In genomic region chr7:43114451-43114765, GRCh38 we compare ENCODE assay signal across 22 cellular contexts. TPM values are rescaled to one million over a fixed set of nuclear protein-coding genes. Genes with fewer than 3 reads are reported as not detected.
DNase-seq lines count a peak whose midpoint lies in the region; ATAC-seq and TF ChIP-seq lines count a peak whose summit lies in the region.
"Had no signal": no experiment of that assay in that cellular context is flagged by ENCODE, and none has a peak within 500 bp of the region (broad histone marks: within the 10 kb centered on the region; RNA-seq: fewer than 3 reads in every experiment).

No MANE protein-coding gene starts in this region.

- no peak overlapping the region for H2BK5ac ChIP-seq in mesendoderm (ENCODE audit: low read length)

- peaks cover 0 to 7% (median 0%) of the 10 kb centered on the region in 11 experiments; a peak in 1 of 22 replicates for H4K20me1 ChIP-seq in BLaER1 treated with 17β-estradiol and CSF1 and Interleukin-3, amounts not matched to agents 10 nM and 100 nM

- no peak for TF ChIP-seq CTCF in dorsolateral prefrontal cortex (IDR thresholded peaks at IDR 0.05 in 54 of 56, conservative IDR thresholded peaks at IDR 0.05 in 2 of 56; ENCODE audit: low read depth in 1 of 56, partially characterized antibody in 56 of 56)

- H3K18ac ChIP-seq in mesendoderm (ENCODE audit: low read length), result no peak overlapping the region

- no peaks in the 10 kb centered on the region for H3K79me2 ChIP-seq in mesendoderm (ENCODE audit: control insufficient read depth, insufficient read depth, low read length)
- H3K79me2 ChIP-seq: parathyroid adenoma had no signal

- no peak overlapping the region for H2BK15ac ChIP-seq in mesendoderm (replicated peaks; ENCODE audit: low read depth)

- H3K27ac ChIP-seq in BLaER1 treated with 17β-estradiol and CSF1 and Interleukin-3, amounts not matched to agents 10 nM and 100 nM, result peak overlapping the region in 6 of 11 experiments; percentile 68 to 83 (median 80); a peak in 9 of 22 replicates
- peak overlapping the region in 45 of 59 donors; percentile 2 to 92 (median 84) for H3K27ac ChIP-seq in dorsolateral prefrontal cortex
- no peak overlapping the region for H3K27ac ChIP-seq in mesendoderm (ENCODE audit: low read depth, low read length)
- H3K27ac ChIP-seq: brain microvascular endothelial cell, colonic mucosa, heart right ventricle, parathyroid adenoma, sigmoid colon had no signal

- H3K23ac ChIP-seq in mesendoderm (ENCODE audit: low read length), result no peak overlapping the region

- no peak overlapping the region for H4K5ac ChIP-seq in mesendoderm (ENCODE audit: low read length)

- H3K4me3 Mint-ChIP-seq in activated T-cell treated with anti-CD3 and anti-CD28 coated beads, Interleukin-2, amount 50 U/mL, for 4 hours, result no peak overlapping the region

- peak overlapping the region; percentile 87 to 100 (median 98) for H3K4me2 ChIP-seq in BLaER1 treated with 17β-estradiol and CSF1 and Interleukin-3, amounts not matched to agents 10 nM and 100 nM
- no peak overlapping the region for H3K4me2 ChIP-seq in mesendoderm (ENCODE audit: low read length)

- no peaks in the 10 kb centered on the region for H3K9me3 ChIP-seq in BLaER1 treated with 17β-estradiol and CSF1 and Interleukin-3, amounts not matched to agents 10 nM and 100 nM (replicated peaks in 1 of 11)
- H3K9me3 ChIP-seq: colonic mucosa, heart right ventricle, sigmoid colon had no signal

- H3K56ac ChIP-seq in mesendoderm (ENCODE audit: low read length), result no peak overlapping the region

- ATAC-seq in HG03342 (IDR thresholded peaks at IDR 0.05; ENCODE audit: unreplicated experiment), result no peak
- no peak for ATAC-seq in activated T-cell treated with anti-CD3 and anti-CD28 coated beads, Interleukin-2, amount 50 U/mL, for 4 hours
- ATAC-seq: heart right ventricle, Right ventricle myocardium inferior had no signal

- peaks cover 0 to 65% (median 0%) of the 10 kb centered on the region in 11 experiments; a peak in 11 of 22 replicates for H3K27me3 ChIP-seq in BLaER1 treated with 17β-estradiol and CSF1 and Interleukin-3, amounts not matched to agents 10 nM and 100 nM
- H3K27me3 ChIP-seq in dorsolateral prefrontal cortex, result peaks cover 0 to 87% (median 27%) of the 10 kb centered on the region in 45 donors
- H3K27me3 ChIP-seq in mesendoderm (ENCODE audit: insufficient read depth, low read length, poor library complexity), result no peaks in the 10 kb centered on the region

- intact Hi-C loops in dorsolateral prefrontal cortex (cut with DNase I), result loop anchor here (5.0 to 10.0 kb wide), 3 partner anchors 133 to 182 kb away; partner anchors contain the start of genes MRPL32 (in 1 of the 2) and PSMA2 (in 1 of the 2)

- H3K4me3 ChIP-seq in BLaER1 treated with 17β-estradiol and CSF1 and Interleukin-3, amounts not matched to agents 10 nM and 100 nM, result peak overlapping the region; percentile 50 to 76 (median 70); a peak in 19 of 20 replicates
- H3K4me3 ChIP-seq in dorsolateral prefrontal cortex, result peak overlapping the region; percentile 43 to 79 (median 69)
- no peak overlapping the region for H3K4me3 ChIP-seq in mesendoderm (ENCODE audit: low read length)
- H3K4me3 ChIP-seq: colonic mucosa had no signal

- H3K36me3 ChIP-seq in BLaER1 treated with 17β-estradiol and CSF1 and Interleukin-3, amounts not matched to agents 10 nM and 100 nM, result peaks cover 0 to 5% (median 0%) of the 10 kb centered on the region in 11 experiments; a peak in 2 of 22 replicates
- H3K36me3 ChIP-seq in mesendoderm (ENCODE audit: control insufficient read depth, insufficient read depth, low read length), result no peaks in the 10 kb centered on the region
- H3K36me3 ChIP-seq: brain microvascular endothelial cell, colonic mucosa, heart right ventricle, sigmoid colon had no signal

- peaks cover 9% of the 10 kb centered on the region for H3K4me1 Mint-ChIP-seq in activated T-cell treated with anti-CD3 and anti-CD28 coated beads, Interleukin-2, amount 50 U/mL, for 4 hours (ENCODE audit: low read depth)

- peak; percentile 12 for DNase-seq in MV-4-11 (lab: John Stamatoyannopoulos, UW)
- no peak for DNase-seq in dorsolateral prefrontal cortex
- DNase-seq in mesendoderm, result no peak
- DNase-seq in germinal center (ENCODE audit: low spot score), result no peak
- no peak for DNase-seq in NCI-H774 (lab: John Stamatoyannopoulos, UW)
- no peak for DNase-seq in activated T-cell treated with anti-CD3 and anti-CD28 coated beads, Interleukin-2, amount 50 U/mL, for 4 hours
- DNase-seq: brain microvascular endothelial cell, colonic mucosa, GF-D8, heart right ventricle, naive B cell, NCI-H2107, NCI-H524, sigmoid colon had no signal

- H3K79me1 ChIP-seq in mesendoderm (ENCODE audit: low read length), result no peaks in the 10 kb centered on the region

- no peaks in the 10 kb centered on the region for H3K9me3 Mint-ChIP-seq in activated T-cell treated with anti-CD3 and anti-CD28 coated beads, Interleukin-2, amount 50 U/mL, for 4 hours
- H3K9me3 Mint-ChIP-seq: activated T-helper 1 cell treated with anti-CD3 and anti-CD28 coated beads, Interleukin-12 subunit alpha, Interleukin-12 subunit beta, Interleukin-2, Interleukin-4 antibody, amounts not matched to agents 30 ng/mL and 10 ng/mL and 1 ng/mL, durations not matched to agents 14 hours and 24 hours and 36 hours; naive B cell had no signal

- H4K8ac ChIP-seq in mesendoderm (ENCODE audit: low read depth, low read length), result no peak overlapping the region

- H3K27me3 Mint-ChIP-seq in activated T-cell treated with anti-CD3 and anti-CD28 coated beads, Interleukin-2, amount 50 U/mL, for 4 hours (ENCODE audit: low read depth), result peaks cover 60% of the 10 kb centered on the region

- peaks cover 68 to 89% (median 86%) of the 10 kb centered on the region in 10 experiments for H3K4me1 ChIP-seq in BLaER1 treated with 17β-estradiol and CSF1 and Interleukin-3, amounts not matched to agents 10 nM and 100 nM
- H3K4me1 ChIP-seq in mesendoderm (ENCODE audit: control insufficient read depth, low read depth, low read length), result peaks cover 5% of the 10 kb centered on the region
- H3K4me1 ChIP-seq: colonic mucosa had no signal

- H3K9ac ChIP-seq in BLaER1 treated with 17β-estradiol and CSF1 and Interleukin-3, amounts not matched to agents 10 nM and 100 nM, result peak overlapping the region in 8 of 11 experiments; percentile 74 to 88 (median 78); a peak in 16 of 22 replicates
- H3K9ac ChIP-seq in mesendoderm (ENCODE audit: low read length), result peak overlapping the region; percentile 80
- H3K9ac ChIP-seq: parathyroid adenoma had no signal

- H3K4ac ChIP-seq in mesendoderm (ENCODE audit: low read depth, low read length), result no peak overlapping the region

- no CpG with 5 or more reads among the region's 3 CpGs for WGBS in mesendoderm (ENCODE audit: extremely low coverage, insufficient coverage, low lambda C conversion rate)

- no peak overlapping the region for H2BK120ac ChIP-seq in mesendoderm (ENCODE audit: low read depth, low read length)

- H3K36me3 Mint-ChIP-seq in activated T-cell treated with anti-CD3 and anti-CD28 coated beads, Interleukin-2, amount 50 U/mL, for 4 hours (ENCODE audit: insufficient read depth), result no peaks in the 10 kb centered on the region
- H3K36me3 Mint-ChIP-seq: activated naive CD8-positive, alpha-beta T cell; naive B cell had no signal

- H2AK5ac ChIP-seq in mesendoderm (ENCODE audit: low read length), result no peak overlapping the region

RNA-seq across cellular contexts. Expression of gene HECW1, which starts 2.0 kb away (rescaled TPM):
- total RNA-seq in dorsolateral prefrontal cortex, result 100 to 1,000 TPM in 79 of 120 experiments, 10 to 100 TPM in 41; 34.3 to 181 (median 107) TPM
- 2.2 TPM for polyA plus RNA-seq in mesendoderm (2013, experiment 1 of 2)
- 1.5 TPM for polyA plus RNA-seq in mesendoderm (2013, experiment 2 of 2)
- total RNA-seq in activated T-cell treated with anti-CD3 and anti-CD28 coated beads, Interleukin-2, amount 50 U/mL, for 4 hours, result not detected
- total RNA-seq: activated T-helper 1 cell treated with anti-CD3 and anti-CD28 coated beads, Interleukin-12 subunit alpha, Interleukin-12 subunit beta, Interleukin-2, Interleukin-4 antibody, amounts not matched to agents 30 ng/mL and 10 ng/mL and 1 ng/mL, durations not matched to agents 14 hours and 24 hours and 36 hours; lung microvascular endothelial cell; Right ventricle myocardium inferior had no signal
- polyA plus RNA-seq: keratinocyte had no signal

Comparison
In these comparisons a context has a peak if more than half of its experiments do, and no peak if none do; other contexts are left out.
1. RNA of gene HECW1, which starts 2.0 kb away (total RNA-seq): 34.3 to 181 TPM in dorsolateral prefrontal cortex; not detected in activated T-cell treated with anti-CD3 and anti-CD28 coated beads, Interleukin-2, amount 50 U/mL, for 4 hours; every median in the first group is over 10 times any median in the second.